20 cellular contexts compared by ENCODE assay signal in genomic region chr17:34511265-34511664, GRCh38.
"Had no signal": no experiment of that assay in that cellular context is flagged by ENCODE, and none has a peak within 500 bp of the region (broad histone marks: within the 10 kb centered on the region; RNA-seq: fewer than 3 reads in every experiment).

No MANE protein-coding gene starts in this region.

- H3K4me1 ChIP-seq: left lung, sigmoid colon, upper lobe of left lung had no signal

- H3K9me3 ChIP-seq: left lung, neutrophil, sigmoid colon, upper lobe of left lung had no signal

- H3K36me3 ChIP-seq: left lung, neutrophil, sigmoid colon, upper lobe of left lung, WERI-Rb-1 had no signal

- ATAC-seq: activated CD4-positive, CD25-positive, alpha-beta regulatory T cell treated with anti-CD3 and anti-CD28 coated beads, Interleukin-2, amount 50 U/mL, for 24 hours; left lung; stimulated activated effector memory CD8-positive, alpha-beta T cell treated with anti-CD3 and anti-CD28 coated beads, Interleukin-12 subunit alpha, Interleukin-12 subunit beta, amount 100 ng/mL, for 72 hours had no signal

- H3K4me3 ChIP-seq: coronary artery, dorsolateral prefrontal cortex, left lung, sigmoid colon, upper lobe of left lung had no signal

- DNase-seq: activated CD4-positive, alpha-beta T cell treated with anti-CD3 and anti-CD28 coated beads for 48 hours; activated CD4-positive, alpha-beta T cell treated with anti-CD3 and anti-CD28 coated beads, Interleukin-2, amount 50 U/mL, for 48 hours; activated CD8-positive, alpha-beta memory T cell treated with anti-CD3 and anti-CD28 coated beads for 24 hours; activated effector memory CD4-positive, alpha-beta T cell treated with Interleukin-2 at 50 U/mL for 16 hours; activated naive CD4-positive, alpha-beta T cell treated with Interleukin-2 at 50 U/mL for 16 hours; cerebellar nuclear complex; effector memory CD4-positive, alpha-beta T cell; left lung; naive B cell; nephron progenitor cell; sigmoid colon; small intestine; stimulated activated CD4-positive, alpha-beta T cell treated with anti-CD3 and anti-CD28 coated beads, Interleukin-4, amount 100 ng/mL, for 24 hours; upper lobe of left lung; WERI-Rb-1 had no signal

- H3K27ac ChIP-seq: coronary artery, dorsolateral prefrontal cortex, left lung, neutrophil, sigmoid colon, upper lobe of left lung, WERI-Rb-1 had no signal

- H3K27me3 ChIP-seq: upper lobe of left lung had no signal
